Comparison of ENCODE assay signal across 8 cellular contexts in the genomic region with DNA sequence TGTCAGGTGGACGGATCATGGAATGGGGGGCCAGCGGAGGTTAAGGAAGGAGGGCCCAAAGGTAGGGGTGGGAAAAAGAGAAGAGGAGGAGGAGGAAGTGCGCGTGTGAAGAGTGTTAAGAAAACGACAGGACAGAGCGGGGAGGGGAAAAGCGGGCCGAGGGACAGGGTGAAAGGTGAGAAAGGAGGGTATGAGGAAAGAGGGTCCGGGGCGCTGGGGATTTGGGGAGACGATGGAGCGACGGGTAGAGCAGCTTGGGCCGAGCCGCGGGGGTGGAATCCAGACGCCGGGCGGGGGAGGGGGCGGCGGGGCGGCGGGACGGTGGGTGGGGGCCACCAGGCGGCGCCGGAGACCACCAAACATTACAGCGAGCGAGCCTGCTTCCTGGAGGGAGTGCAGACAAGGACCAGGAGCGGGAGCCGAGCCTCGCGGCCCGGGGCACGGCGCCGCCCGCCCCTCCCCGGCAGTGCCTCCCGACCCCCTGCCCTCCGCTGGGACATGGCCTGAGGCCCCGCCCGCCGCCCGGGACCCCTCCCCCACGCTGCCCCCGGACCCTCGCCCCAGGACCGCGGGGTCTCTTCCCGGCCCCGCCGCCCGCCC. TPM values are rescaled to one million over a fixed set of nuclear protein-coding genes. Genes with fewer than 3 reads are reported as not detected.
DNase-seq lines count a peak whose midpoint lies in the region; ATAC-seq and TF ChIP-seq lines count a peak whose summit lies in the region.
"Not testable (repeated sequence)": the region's sequence is repeated elsewhere in the genome, so short reads cannot be mapped to it uniquely, and the experiment has no call there.

No MANE protein-coding gene starts in this region.

- not testable (repeated sequence) for DNase-seq in H7; mammary epithelial cell; right atrium auricular region (ENCODE audit: low spot score); omental fat pad (ENCODE audit: low spot score); tibial nerve (ENCODE audit: low spot score in 2 of 2)
- peak; percentile 14 for DNase-seq in UCSD-AML1 (lab: John Stamatoyannopoulos, UW; ENCODE audit: unreplicated experiment)

- H3K9me3 ChIP-seq in mammary epithelial cell (replicated peaks; ENCODE audit: insufficient read depth, low read length); right atrium auricular region; tibial nerve: not testable (repeated sequence)

- not testable (repeated sequence) for H3K4me2 ChIP-seq in mammary epithelial cell (ENCODE audit: insufficient read depth, low read depth, low read length)

- dilution Hi-C loops in mammary epithelial cell (cut with HindIII; ENCODE audit: low sequenced_read_pairs): not testable (repeated sequence)

- H3K36me3 ChIP-seq in H7 (replicated peaks; ENCODE audit: control insufficient read depth, insufficient read depth, low read length); mammary epithelial cell (ENCODE audit: insufficient read depth, low read length); right atrium auricular region; tibial nerve: not testable (repeated sequence)

- not testable (repeated sequence) for H3K27me3 ChIP-seq in H7 (ENCODE audit: control insufficient read depth, insufficient read depth, low read length); mammary epithelial cell (ENCODE audit: insufficient read depth, low read length); right atrium auricular region; tibial nerve

- H3K27ac ChIP-seq in mammary epithelial cell (ENCODE audit: insufficient read depth, low read depth, low read length): not testable (repeated sequence)
- peak overlapping the region; percentile 86 to 87 for H3K27ac ChIP-seq in right atrium auricular region
- H3K27ac ChIP-seq in tibial nerve: peak overlapping the region in 3 of 4 donors; percentile 83 to 86 (median 84)

- not testable (repeated sequence) for TF ChIP-seq EP300 in tibial nerve (IDR thresholded peaks at IDR 0.05)

- BruUV-seq in mammary epithelial cell (replicated peaks; lab: Mats Ljungman, UMichigan): not testable (repeated sequence)

- H2AFZ ChIP-seq in mammary epithelial cell (ENCODE audit: low read depth, low read length): not testable (repeated sequence)

- H3K9ac ChIP-seq in mammary epithelial cell (ENCODE audit: insufficient read depth, low read length): not testable (repeated sequence)

- H3K79me2 ChIP-seq in mammary epithelial cell (ENCODE audit: insufficient read depth, low read length): peaks cover 37% of the 10 kb centered on the region

- not testable (repeated sequence) for TF ChIP-seq POLR2A in tibial nerve (IDR thresholded peaks at IDR 0.05)

- in situ Hi-C loops in mammary epithelial cell (cut with MboI; ENCODE audit: low sequenced_read_pairs in 2 of 2): not testable (repeated sequence)

- ATAC-seq in GM18498 (IDR thresholded peaks at IDR 0.05; ENCODE audit: unreplicated experiment) (peak; percentile 19), HG03442 (IDR thresholded peaks at IDR 0.05; ENCODE audit: unreplicated experiment) (peak; percentile 5), omental fat pad (ENCODE audit: low FRiP score) (peak; percentile 42)

- H3K4me3 ChIP-seq in H7 (ENCODE audit: insufficient read depth, low read depth, low read length) (peak overlapping the region; percentile 62), mammary epithelial cell (replicated peaks in 1 of 3; ENCODE audit: insufficient read depth in 1 of 3, low read depth in 2 of 3, low read length in 3 of 3) (peak overlapping the region in 2 of 3 experiments; percentile 42 to 51), right atrium auricular region (peak overlapping the region; percentile 57 to 68), tibial nerve (peak overlapping the region; percentile 46 to 63 (median 54))

- TF ChIP-seq CTCF in mammary epithelial cell (conservative IDR thresholded peaks at IDR 0.05 in 1 of 2, IDR thresholded peaks at IDR 0.05 in 1 of 2; ENCODE audit: extremely low read depth in 1 of 2, insufficient read depth in 1 of 2, low read depth in 1 of 2, low read length in 2 of 2); right atrium auricular region (IDR thresholded peaks at IDR 0.05); omental fat pad (IDR thresholded peaks at IDR 0.05); tibial nerve (IDR thresholded peaks at IDR 0.05): not testable (repeated sequence)

- not testable (repeated sequence) for H4K20me1 ChIP-seq in mammary epithelial cell (ENCODE audit: insufficient read depth, low read length)

- H3K4me1 ChIP-seq in mammary epithelial cell (ENCODE audit: insufficient read depth, low read length); right atrium auricular region: not testable (repeated sequence)
- peaks cover 0 to 21% (median 0%) of the 10 kb centered on the region in 4 donors for H3K4me1 ChIP-seq in tibial nerve

- intact Hi-C loops in mammary epithelial cell (cut with micrococcal nuclease): not testable (repeated sequence)

- no CpG with 5 or more reads among the region's 54 CpGs for WGBS in mammary epithelial cell (ENCODE audit: low coverage, missing lambda C conversion rate)
- no CpG with 5 or more reads among the region's 54 CpGs for WGBS in tibial nerve, 2 donors

- CTCF ChIA-PET in mammary epithelial cell (lab: Charles Lee; ENCODE audit: low non-redundant PET): not testable (repeated sequence)

RNA-seq across cellular contexts. Expression of gene NUTM2D, which starts 15.9 kb away (rescaled TPM):
- 1.4 and 3.4 TPM in 2 replicates for total RNA-seq in H7 (2014; rRNA removed; shearing (Covaris generic))
- total RNA-seq in mammary epithelial cell (1 to 10 TPM; 2.3 to 2.8 TPM), right atrium auricular region (1 to 10 TPM; 4.8 to 4.9 TPM), omental fat pad (1 to 10 TPM; 2.3 to 3.9 (median 2.7) TPM), tibial nerve (1 to 10 TPM; 4.4 to 8.0 (median 6.5) TPM)
- 1.7 TPM for polyA plus RNA-seq in mammary epithelial cell
- not detected for polyA minus RNA-seq in mammary epithelial cell
